Comparison of ENCODE assay signal across 10 cellular contexts in the genomic region with DNA sequence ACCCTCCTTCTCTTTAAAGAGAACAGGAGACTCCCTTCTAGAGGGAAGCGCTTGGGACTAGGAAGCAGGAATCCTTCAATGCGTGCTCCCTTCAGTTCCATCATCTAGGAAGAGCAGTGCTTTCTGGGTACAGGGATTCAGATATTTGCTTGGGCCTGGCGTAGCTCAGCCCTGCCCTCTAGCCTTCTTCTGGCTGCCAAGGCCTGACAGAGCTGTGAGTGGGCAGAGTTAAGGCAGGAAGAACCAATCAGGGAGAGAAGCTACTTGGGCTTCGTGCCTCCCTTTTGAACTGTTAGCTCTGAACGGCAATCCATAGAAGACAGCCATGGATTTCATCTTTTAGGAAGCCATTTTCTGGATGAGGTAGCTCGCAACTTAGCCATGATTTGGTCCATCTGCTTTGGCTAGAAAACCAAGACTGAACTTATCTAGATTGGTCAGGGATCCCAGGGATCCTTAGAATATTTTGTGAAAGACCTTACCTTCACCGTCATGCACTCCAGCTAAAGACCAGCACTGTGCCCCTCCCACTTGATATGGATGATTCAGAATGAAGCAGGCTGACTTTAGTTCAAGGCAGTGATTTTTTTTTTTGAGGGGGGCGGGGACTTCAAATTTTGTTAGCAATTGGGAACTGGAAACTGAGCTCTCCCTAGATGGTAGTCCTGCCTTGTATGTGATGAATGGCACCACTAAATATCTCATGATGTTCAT. TPM values are rescaled to one million over a fixed set of nuclear protein-coding genes. Genes with fewer than 3 reads are reported as not detected.
DNase-seq lines count a peak whose midpoint lies in the region; ATAC-seq, FAIRE-seq and TF ChIP-seq lines count a peak whose summit lies in the region.
"Had no signal": no experiment of that assay in that cellular context is flagged by ENCODE, and none has a peak within 500 bp of the region (broad histone marks: within the 10 kb centered on the region; RNA-seq: fewer than 3 reads in every experiment).

No MANE protein-coding gene starts in this region.

- TF ChIP-seq EP300 in HepG2 (IDR thresholded peaks at IDR 0.05; ENCODE audit: low read depth in 2 of 2, low read length in 2 of 2) (no peak), HepG2 (CRISPR knock-in tag; IDR thresholded peaks at IDR 0.05; ENCODE audit: borderline replicate concordance) (no peak)

- WGBS in HepG2 (ENCODE audit: low lambda C conversion rate) = 88% methylated on average over 8 of the region's 8 CpGs

- H3K4me3 Mint-ChIP-seq in activated CD4-positive, alpha-beta T cell treated with anti-CD3 and anti-CD28 coated beads for 36 hours = no peak overlapping the region
- H3K4me3 Mint-ChIP-seq in activated CD4-positive, alpha-beta T cell treated with anti-CD3 and anti-CD28 coated beads, Interleukin-2, amount 10 ng/mL, durations not matched to agents 7 days and 5 days = no peak overlapping the region

- H2AFZ ChIP-seq in HepG2 (ENCODE audit: low read length) = no peak overlapping the region

- H3K4me1 ChIP-seq in gastrocnemius medialis (peaks cover 61 to 64% of the 10 kb centered on the region in 2 donors), HepG2 (ENCODE audit: insufficient read depth, low read length) (peaks cover 32% of the 10 kb centered on the region)

- ATAC-seq in activated CD4-positive, alpha-beta T cell treated with anti-CD3 and anti-CD28 coated beads for 36 hours = no peak
- ATAC-seq in gastrocnemius medialis (peak; percentile 8 to 23), HepG2 (no peak), HG02973 (IDR thresholded peaks at IDR 0.05; ENCODE audit: unreplicated experiment) (no peak)
- ATAC-seq: K562 had no signal

- CTCF ChIA-PET in activated CD4-positive, alpha-beta T cell treated with anti-CD3 and anti-CD28 coated beads for 36 hours (lab: Charles Lee) = interaction anchor here (0.6 to 4.1 kb wide), 12 partner anchors 9 to 1043 kb away, joined by 3 to 31 read pairs (median 3); no protein-coding TSS in a partner anchor
- CTCF ChIA-PET in activated CD4-positive, alpha-beta T cell treated with anti-CD3 and anti-CD28 coated beads, Interleukin-2, amount 10 ng/mL, durations not matched to agents 7 days and 5 days (lab: Charles Lee) = interaction anchor here (0.9 to 2.7 kb wide), 4 partner anchors 8 to 154 kb away, joined by 3 to 13 read pairs (median 10); no protein-coding TSS in a partner anchor
- CTCF ChIA-PET in RWPE1 (lab: Yijun Ruan, JAX) = interaction anchor here (0.6 to 0.7 kb wide), 2 partner anchors 12 to 58 kb away, joined by 3 to 6 read pairs; no protein-coding TSS in a partner anchor
- CTCF ChIA-PET in HepG2 (lab: Yijun Ruan, JAX; ENCODE audit: low intra/inter-chr PET ratio, low total read pairs) = no interaction called here

- POLR2A ChIA-PET in activated CD4-positive, alpha-beta T cell treated with anti-CD3 and anti-CD28 coated beads for 36 hours (lab: Charles Lee) = interaction anchor here (1.4 kb wide), 1 partner anchor 9 kb away, joined by 5 read pairs; no protein-coding TSS in a partner anchor
- POLR2A ChIA-PET in activated CD4-positive, alpha-beta T cell treated with anti-CD3 and anti-CD28 coated beads, Interleukin-2, amount 10 ng/mL, durations not matched to agents 7 days and 5 days (lab: Charles Lee) = no interaction called here
- POLR2A ChIA-PET in RWPE1 (lab: Yijun Ruan, JAX; ENCODE audit: low non-redundant PET) (no interaction called here), HepG2 (lab: Yijun Ruan, JAX) (no interaction called here)

- no peaks in the 10 kb centered on the region for H4K20me1 ChIP-seq in HepG2 (ENCODE audit: insufficient read depth, low read length)

- H3K4me1 Mint-ChIP-seq in activated CD4-positive, alpha-beta T cell treated with anti-CD3 and anti-CD28 coated beads for 36 hours = peaks cover 71% of the 10 kb centered on the region
- peaks cover 58% of the 10 kb centered on the region for H3K4me1 Mint-ChIP-seq in activated CD4-positive, alpha-beta T cell treated with anti-CD3 and anti-CD28 coated beads, Interleukin-2, amount 10 ng/mL, durations not matched to agents 7 days and 5 days

- peak overlapping the region; percentile 91 for H3K27ac Mint-ChIP-seq in activated CD4-positive, alpha-beta T cell treated with anti-CD3 and anti-CD28 coated beads for 36 hours
- no peak overlapping the region for H3K27ac Mint-ChIP-seq in activated CD4-positive, alpha-beta T cell treated with anti-CD3 and anti-CD28 coated beads, Interleukin-2, amount 10 ng/mL, durations not matched to agents 7 days and 5 days

- H3K36me3 ChIP-seq in gastrocnemius medialis = peaks cover 0 to 10% of the 10 kb centered on the region in 2 donors
- H3K36me3 ChIP-seq in HepG2 (replicated peaks in 1 of 2; ENCODE audit: control insufficient read depth in 1 of 2, insufficient read depth in 2 of 2, low read length in 2 of 2) = no peaks in the 10 kb centered on the region; a peak in 1 of 5 replicates

- peak; percentile 24 for DNase-seq in activated CD4-positive, alpha-beta T cell treated with anti-CD3 and anti-CD28 coated beads for 36 hours
- DNase-seq in activated CD4-positive, alpha-beta T cell treated with anti-CD3 and anti-CD28 coated beads, Interleukin-2, amount 10 ng/mL, durations not matched to agents 7 days and 5 days = no peak
- peak; percentile 61 for DNase-seq in RWPE1 (ENCODE audit: low spot score)
- DNase-seq in fibroblast of the aortic adventitia (ENCODE audit: low read depth) = peak; percentile 79
- DNase-seq in gastrocnemius medialis = peak in 1 of 2 donors; percentile 80
- no peak for DNase-seq in HepG2 (ENCODE audit: low spot score)
- DNase-seq in GM19238 (ENCODE audit: insufficient read length, low spot score) = no peak
- DNase-seq: COR-L47 had no signal

- H3K9me3 Mint-ChIP-seq in activated CD4-positive, alpha-beta T cell treated with anti-CD3 and anti-CD28 coated beads for 36 hours (ENCODE audit: low read depth) = no peaks in the 10 kb centered on the region
- H3K9me3 Mint-ChIP-seq in activated CD4-positive, alpha-beta T cell treated with anti-CD3 and anti-CD28 coated beads, Interleukin-2, amount 10 ng/mL, durations not matched to agents 7 days and 5 days = no peaks in the 10 kb centered on the region

- H3K27ac ChIP-seq in RWPE1 (no peak overlapping the region), gastrocnemius medialis (peak overlapping the region; percentile 98 to 100 (median 99)), HepG2 (ENCODE audit: extremely low read length, insufficient read depth, low read length) (no peak overlapping the region)

- TF ChIP-seq CTCF in RWPE1 (conservative IDR thresholded peaks at IDR 0.05; ENCODE audit: low read depth) (no peak), fibroblast of the aortic adventitia (IDR thresholded peaks at IDR 0.05; ENCODE audit: insufficient read depth, low read length) (peak; percentile 12), gastrocnemius medialis (IDR thresholded peaks at IDR 0.05 in 4 of 5, conservative IDR thresholded peaks at IDR 0.05 in 1 of 5) (no peak), HepG2 (CRISPR knock-in tag; IDR thresholded peaks at IDR 0.05) (no peak)

- FAIRE-seq in HepG2 (lab: Jason Lieb, UNC) = no peak
- FAIRE-seq: K562 had no signal

- intact Hi-C loops in activated CD4-positive, alpha-beta T cell treated with anti-CD3 and anti-CD28 coated beads for 36 hours (cut with DNase I, micrococcal nuclease) = loop anchor here in 1 of 2 experiments (10.0 kb wide), 1 partner anchor 490 kb away; a partner anchor contains a TSS
- intact Hi-C loops in gastrocnemius medialis (cut with DNase I; ENCODE audit: low total_unique reads) (loop anchor here (10.0 kb wide), 1 partner anchor 490 kb away; no protein-coding TSS in a partner anchor), HepG2 (cut with micrococcal nuclease; ENCODE audit: unreplicated experiment) (no loop called here)

- H3K9ac ChIP-seq in HepG2 (ENCODE audit: insufficient read depth, low read depth, low read length) = no peak overlapping the region

- in situ Hi-C loops in gastrocnemius medialis (cut with MboI; ENCODE audit: low sequenced_read_pairs in 4 of 4) = loop anchor here in 1 of 4 donors (10.0 kb wide), 1 partner anchor 150 kb away; no protein-coding TSS in a partner anchor
- in situ Hi-C loops in HepG2 (cut with HindIII; ENCODE audit: extremely low pct_ligation_motif_present, low pct_unique_long_range_greater_than_20kb) = loop anchor here (10.0 kb wide), 1 partner anchor 150 kb away; no protein-coding TSS in a partner anchor

- H3K4me3 ChIP-seq in fibroblast of the aortic adventitia (ENCODE audit: low read depth, low read length) (no peak overlapping the region), gastrocnemius medialis (no peak overlapping the region), HepG2 (replicated peaks in 1 of 3; ENCODE audit: insufficient read depth in 1 of 3, low read depth in 2 of 3, low read length in 3 of 3) (no peak overlapping the region)
- H3K4me3 ChIP-seq: K562 had no signal

- TF ChIP-seq POLR2A in gastrocnemius medialis (IDR thresholded peaks at IDR 0.05) (peak in 1 of 2 donors; percentile 17), HepG2 (IDR thresholded peaks at IDR 0.05; ENCODE audit: insufficient read depth in 1 of 2, low read depth in 2 of 2, low read length in 2 of 2) (no peak)

- no peak for TF ChIP-seq RAD21 in HepG2 (CRISPR knock-in tag; IDR thresholded peaks at IDR 0.05)

- no peaks in the 10 kb centered on the region for H3K27me3 Mint-ChIP-seq in activated CD4-positive, alpha-beta T cell treated with anti-CD3 and anti-CD28 coated beads for 36 hours
- H3K27me3 Mint-ChIP-seq in activated CD4-positive, alpha-beta T cell treated with anti-CD3 and anti-CD28 coated beads, Interleukin-2, amount 10 ng/mL, durations not matched to agents 7 days and 5 days = no peaks in the 10 kb centered on the region

- no peaks in the 10 kb centered on the region for H3K79me2 ChIP-seq in HepG2 (ENCODE audit: insufficient read depth, low read length)

- no peak overlapping the region for H3K4me2 ChIP-seq in HepG2 (ENCODE audit: low read depth, low read length)

- H3K27me3 ChIP-seq in gastrocnemius medialis = no peaks in the 10 kb centered on the region
- peaks cover 4 to 19% of the 10 kb centered on the region in 2 experiments; a peak in 3 of 5 replicates for H3K27me3 ChIP-seq in HepG2 (ENCODE audit: control insufficient read depth in 1 of 2, insufficient read depth in 2 of 2, low read length in 2 of 2)

- no TSS peak for BruUV-seq in HepG2 (replicated peaks; lab: Mats Ljungman, UMichigan)

- H3K36me3 Mint-ChIP-seq in activated CD4-positive, alpha-beta T cell treated with anti-CD3 and anti-CD28 coated beads for 36 hours (ENCODE audit: low read depth) = peaks cover 7% of the 10 kb centered on the region
- H3K36me3 Mint-ChIP-seq in activated CD4-positive, alpha-beta T cell treated with anti-CD3 and anti-CD28 coated beads, Interleukin-2, amount 10 ng/mL, durations not matched to agents 7 days and 5 days (ENCODE audit: low read depth) = peaks cover 22% of the 10 kb centered on the region

- H3K9me3 ChIP-seq in gastrocnemius medialis = no peaks in the 10 kb centered on the region
- no peaks in the 10 kb centered on the region for H3K9me3 ChIP-seq in HepG2 (ENCODE audit: low read length)

RNA-seq across cellular contexts. Expression of a gene that starts 2.5 kb away (rescaled TPM):
- 10 to 100 TPM; 13.9 to 14.2 TPM for total RNA-seq in activated CD4-positive, alpha-beta T cell treated with anti-CD3 and anti-CD28 coated beads for 36 hours
- total RNA-seq in activated CD4-positive, alpha-beta T cell treated with anti-CD3 and anti-CD28 coated beads, Interleukin-2, amount 10 ng/mL, durations not matched to agents 7 days and 5 days = 1 to 10 TPM; 2.4 to 3.1 TPM
- 5.5 and 8.3 TPM in 2 replicates for total RNA-seq in fibroblast of the aortic adventitia (ENCODE audit: low replicate concordance)
- 100 to 1,000 TPM; 409 to 694 (median 563) TPM for total RNA-seq in gastrocnemius medialis
- total RNA-seq in HepG2 (2016; rRNA removed; fragmentation: Illumina TruSeq; extraction: Trizol) = 0.42 TPM in 1 of 2 replicates, not detected in the other
- total RNA-seq in HepG2 (2016; cell fraction: cytosol; rRNA removed; fragmentation: Illumina TruSeq; extraction: Trizol; ENCODE audit: low read depth) = 0.10 TPM in 1 of 2 replicates, not detected in the other
- total RNA-seq in HepG2 (2016; cell fraction: insoluble cytoplasmic fraction; rRNA removed; fragmentation: Illumina TruSeq; extraction: Trizol) = 0.15 and 0.39 TPM in 2 replicates
- 0.14 TPM in 1 of 2 replicates, not detected in the other for total RNA-seq in HepG2 (2016; cell fraction: membrane; rRNA removed; fragmentation: Illumina TruSeq; extraction: Trizol)
- total RNA-seq in HepG2 (2016; cell fraction: nucleus; rRNA removed; fragmentation: Illumina TruSeq; extraction: Trizol) = 0.38 and 0.71 TPM in 2 replicates
- polyA plus RNA-seq in HepG2 (2011; rRNA removed) = 0.82 and 1.2 TPM in 2 replicates
- polyA plus RNA-seq in HepG2 (2011; cell fraction: cytosol; rRNA removed) = 0.20 and 0.22 TPM in 2 replicates
- polyA plus RNA-seq in HepG2 (2011; cell fraction: nucleus; rRNA removed) = 10.2 and 12.8 TPM in 2 replicates
- 0.16 and 0.25 TPM in 2 replicates for polyA plus RNA-seq in HepG2 (2012)
- 0.12 TPM in 1 of 2 replicates, not detected in the other for polyA plus RNA-seq in HepG2 (2016; cell fraction: cytosol; fragmentation: Illumina TruSeq; extraction: Trizol; ENCODE audit: low read depth)
- polyA plus RNA-seq in HepG2 (2016; cell fraction: insoluble cytoplasmic fraction; fragmentation: Illumina TruSeq; extraction: Trizol; ENCODE audit: low read depth) = 0.20 TPM in 1 of 2 replicates, not detected in the other
- polyA plus RNA-seq in HepG2 (2016; cell fraction: membrane; fragmentation: Illumina TruSeq; extraction: Trizol; ENCODE audit: low read depth) = not detected in 2 replicates
- 0.96 and 2.4 TPM in 2 replicates for polyA plus RNA-seq in HepG2 (2016; cell fraction: nucleus; fragmentation: Illumina TruSeq; extraction: Trizol; ENCODE audit: insufficient read depth, low read depth)
- polyA minus RNA-seq in HepG2 (2011; rRNA and poly(A)+ RNA removed; ENCODE audit: low replicate concordance) = 4.6 TPM in 1 of 2 replicates, not detected in the other
- polyA minus RNA-seq in HepG2 (2011; cell fraction: cytosol; rRNA and poly(A)+ RNA removed) = not detected in 2 replicates
- polyA minus RNA-seq in HepG2 (2011; cell fraction: nucleus; rRNA and poly(A)+ RNA removed) = 0.50 and 0.52 TPM in 2 replicates

RNA-seq across cellular contexts. Expression of a gene that starts 32.3 kb away (rescaled TPM):
- total RNA-seq in activated CD4-positive, alpha-beta T cell treated with anti-CD3 and anti-CD28 coated beads for 36 hours = 10 to 100 TPM; 17.3 to 20.2 TPM
- 10 to 100 TPM; 12.3 to 12.8 TPM for total RNA-seq in activated CD4-positive, alpha-beta T cell treated with anti-CD3 and anti-CD28 coated beads, Interleukin-2, amount 10 ng/mL, durations not matched to agents 7 days and 5 days
- total RNA-seq in fibroblast of the aortic adventitia (ENCODE audit: low replicate concordance) = 7.4 and 14.0 TPM in 2 replicates
- 10 to 100 TPM in 1 of 4 donors, 1 to 10 TPM in 3; 8.2 to 11.5 (median 9.2) TPM for total RNA-seq in gastrocnemius medialis
- total RNA-seq in HepG2 (2016; rRNA removed; fragmentation: Illumina TruSeq; extraction: Trizol) = 1.6 and 1.7 TPM in 2 replicates
- total RNA-seq in HepG2 (2016; cell fraction: cytosol; rRNA removed; fragmentation: Illumina TruSeq; extraction: Trizol; ENCODE audit: low read depth) = 0.71 and 0.79 TPM in 2 replicates
- total RNA-seq in HepG2 (2016; cell fraction: insoluble cytoplasmic fraction; rRNA removed; fragmentation: Illumina TruSeq; extraction: Trizol) = 0.76 and 1.6 TPM in 2 replicates
- total RNA-seq in HepG2 (2016; cell fraction: membrane; rRNA removed; fragmentation: Illumina TruSeq; extraction: Trizol) = 1.5 and 1.9 TPM in 2 replicates
- total RNA-seq in HepG2 (2016; cell fraction: nucleus; rRNA removed; fragmentation: Illumina TruSeq; extraction: Trizol) = 2.0 and 2.4 TPM in 2 replicates
- polyA plus RNA-seq in HepG2 (2011; rRNA removed) = 1.8 and 2.2 TPM in 2 replicates
- 0.83 and 1.4 TPM in 2 replicates for polyA plus RNA-seq in HepG2 (2011; cell fraction: cytosol; rRNA removed)
- 9.9 and 14.7 TPM in 2 replicates for polyA plus RNA-seq in HepG2 (2011; cell fraction: nucleus; rRNA removed)
- 1.2 and 2.1 TPM in 2 replicates for polyA plus RNA-seq in HepG2 (2012)
- polyA plus RNA-seq in HepG2 (2016; cell fraction: cytosol; fragmentation: Illumina TruSeq; extraction: Trizol; ENCODE audit: low read depth) = 0.67 and 0.84 TPM in 2 replicates
- 1.7 and 2.2 TPM in 2 replicates for polyA plus RNA-seq in HepG2 (2016; cell fraction: insoluble cytoplasmic fraction; fragmentation: Illumina TruSeq; extraction: Trizol; ENCODE audit: low read depth)
- polyA plus RNA-seq in HepG2 (2016; cell fraction: membrane; fragmentation: Illumina TruSeq; extraction: Trizol; ENCODE audit: low read depth) = 1.7 and 1.9 TPM in 2 replicates
- polyA plus RNA-seq in HepG2 (2016; cell fraction: nucleus; fragmentation: Illumina TruSeq; extraction: Trizol; ENCODE audit: insufficient read depth, low read depth) = 6.1 and 8.4 TPM in 2 replicates
- 3.0 and 21.2 TPM in 2 replicates for polyA minus RNA-seq in HepG2 (2011; rRNA and poly(A)+ RNA removed; ENCODE audit: low replicate concordance)
- polyA minus RNA-seq in HepG2 (2011; cell fraction: cytosol; rRNA and poly(A)+ RNA removed) = 1.5 and 1.8 TPM in 2 replicates
- polyA minus RNA-seq in HepG2 (2011; cell fraction: nucleus; rRNA and poly(A)+ RNA removed) = 0.75 and 1.8 TPM in 2 replicates

RNA-seq across cellular contexts. Expression of a gene that starts 35.7 kb away (rescaled TPM):
- total RNA-seq in activated CD4-positive, alpha-beta T cell treated with anti-CD3 and anti-CD28 coated beads for 36 hours = 10 to 100 TPM; 60.5 to 74.1 TPM
- 100 to 1,000 TPM; 107 TPM for total RNA-seq in activated CD4-positive, alpha-beta T cell treated with anti-CD3 and anti-CD28 coated beads, Interleukin-2, amount 10 ng/mL, durations not matched to agents 7 days and 5 days
- total RNA-seq in fibroblast of the aortic adventitia (ENCODE audit: low replicate concordance) (22.0 and 38.6 TPM in 2 replicates), gastrocnemius medialis (10 to 100 TPM; 30.2 to 62.2 (median 41.1) TPM), HepG2 (2016; rRNA removed; fragmentation: Illumina TruSeq; extraction: Trizol) (12.9 and 14.2 TPM in 2 replicates)
- total RNA-seq in HepG2 (2016; cell fraction: cytosol; rRNA removed; fragmentation: Illumina TruSeq; extraction: Trizol; ENCODE audit: low read depth) = 6.7 and 9.1 TPM in 2 replicates
- total RNA-seq in HepG2 (2016; cell fraction: insoluble cytoplasmic fraction; rRNA removed; fragmentation: Illumina TruSeq; extraction: Trizol) = 11.3 and 13.5 TPM in 2 replicates
- total RNA-seq in HepG2 (2016; cell fraction: membrane; rRNA removed; fragmentation: Illumina TruSeq; extraction: Trizol) = 23.5 and 27.1 TPM in 2 replicates
- total RNA-seq in HepG2 (2016; cell fraction: nucleus; rRNA removed; fragmentation: Illumina TruSeq; extraction: Trizol) = 11.7 and 17.3 TPM in 2 replicates
- 30.8 and 31.5 TPM in 2 replicates for polyA plus RNA-seq in HepG2 (2011; rRNA removed)
- 17.1 and 24.2 TPM in 2 replicates for polyA plus RNA-seq in HepG2 (2011; cell fraction: cytosol; rRNA removed)
- 56.8 and 69.2 TPM in 2 replicates for polyA plus RNA-seq in HepG2 (2011; cell fraction: nucleus; rRNA removed)
- 15.9 and 22.4 TPM in 2 replicates for polyA plus RNA-seq in HepG2 (2012)
- 12.0 and 13.0 TPM in 2 replicates for polyA plus RNA-seq in HepG2 (2016; cell fraction: cytosol; fragmentation: Illumina TruSeq; extraction: Trizol; ENCODE audit: low read depth)
- 17.0 and 22.9 TPM in 2 replicates for polyA plus RNA-seq in HepG2 (2016; cell fraction: insoluble cytoplasmic fraction; fragmentation: Illumina TruSeq; extraction: Trizol; ENCODE audit: low read depth)
- 26.3 and 34.9 TPM in 2 replicates for polyA plus RNA-seq in HepG2 (2016; cell fraction: membrane; fragmentation: Illumina TruSeq; extraction: Trizol; ENCODE audit: low read depth)
- polyA plus RNA-seq in HepG2 (2016; cell fraction: nucleus; fragmentation: Illumina TruSeq; extraction: Trizol; ENCODE audit: insufficient read depth, low read depth) = 31.9 and 33.9 TPM in 2 replicates
- polyA minus RNA-seq in HepG2 (2011; rRNA and poly(A)+ RNA removed; ENCODE audit: low replicate concordance) = 51.4 and 110 TPM in 2 replicates
- polyA minus RNA-seq in HepG2 (2011; cell fraction: cytosol; rRNA and poly(A)+ RNA removed) = 17.5 and 20.2 TPM in 2 replicates
- polyA minus RNA-seq in HepG2 (2011; cell fraction: nucleus; rRNA and poly(A)+ RNA removed) = 22.8 and 25.5 TPM in 2 replicates

RNA-seq across cellular contexts. Expression of a gene that starts 56.7 kb away (rescaled TPM):
- total RNA-seq in activated CD4-positive, alpha-beta T cell treated with anti-CD3 and anti-CD28 coated beads for 36 hours = 10 to 100 TPM; 37.7 to 41.5 TPM
- total RNA-seq in activated CD4-positive, alpha-beta T cell treated with anti-CD3 and anti-CD28 coated beads, Interleukin-2, amount 10 ng/mL, durations not matched to agents 7 days and 5 days = 10 to 100 TPM; 71.4 to 75.0 TPM
- total RNA-seq in fibroblast of the aortic adventitia (ENCODE audit: low replicate concordance) = 24.9 and 41.8 TPM in 2 replicates
- 10 to 100 TPM; 31.0 to 50.2 (median 32.1) TPM for total RNA-seq in gastrocnemius medialis
- 9.9 and 25.7 TPM in 2 replicates for total RNA-seq in HepG2 (2016; rRNA removed; fragmentation: Illumina TruSeq; extraction: Trizol)
- total RNA-seq in HepG2 (2016; cell fraction: cytosol; rRNA removed; fragmentation: Illumina TruSeq; extraction: Trizol; ENCODE audit: low read depth) = 17.6 and 23.7 TPM in 2 replicates
- 9.5 and 27.0 TPM in 2 replicates for total RNA-seq in HepG2 (2016; cell fraction: insoluble cytoplasmic fraction; rRNA removed; fragmentation: Illumina TruSeq; extraction: Trizol)
- 15.6 and 16.0 TPM in 2 replicates for total RNA-seq in HepG2 (2016; cell fraction: membrane; rRNA removed; fragmentation: Illumina TruSeq; extraction: Trizol)
- 23.1 and 26.1 TPM in 2 replicates for total RNA-seq in HepG2 (2016; cell fraction: nucleus; rRNA removed; fragmentation: Illumina TruSeq; extraction: Trizol)
- 16.9 and 29.2 TPM in 2 replicates for polyA plus RNA-seq in HepG2 (2011; rRNA removed)
- 15.5 and 31.8 TPM in 2 replicates for polyA plus RNA-seq in HepG2 (2011; cell fraction: cytosol; rRNA removed)
- polyA plus RNA-seq in HepG2 (2011; cell fraction: nucleus; rRNA removed) = 136 and 174 TPM in 2 replicates
- polyA plus RNA-seq in HepG2 (2012) = 12.7 and 18.1 TPM in 2 replicates
- 9.2 and 10.2 TPM in 2 replicates for polyA plus RNA-seq in HepG2 (2016; cell fraction: cytosol; fragmentation: Illumina TruSeq; extraction: Trizol; ENCODE audit: low read depth)
- polyA plus RNA-seq in HepG2 (2016; cell fraction: insoluble cytoplasmic fraction; fragmentation: Illumina TruSeq; extraction: Trizol; ENCODE audit: low read depth) = 8.5 and 9.5 TPM in 2 replicates
- 10.4 and 10.9 TPM in 2 replicates for polyA plus RNA-seq in HepG2 (2016; cell fraction: membrane; fragmentation: Illumina TruSeq; extraction: Trizol; ENCODE audit: low read depth)
- 51.8 and 59.8 TPM in 2 replicates for polyA plus RNA-seq in HepG2 (2016; cell fraction: nucleus; fragmentation: Illumina TruSeq; extraction: Trizol; ENCODE audit: insufficient read depth, low read depth)
- polyA minus RNA-seq in HepG2 (2011; rRNA and poly(A)+ RNA removed; ENCODE audit: low replicate concordance) = 25.1 and 43.5 TPM in 2 replicates
- 18.8 and 20.0 TPM in 2 replicates for polyA minus RNA-seq in HepG2 (2011; cell fraction: cytosol; rRNA and poly(A)+ RNA removed)
- polyA minus RNA-seq in HepG2 (2011; cell fraction: nucleus; rRNA and poly(A)+ RNA removed) = 16.1 and 22.5 TPM in 2 replicates

RNA-seq across cellular contexts. Expression of a gene that starts 58.4 kb away (rescaled TPM):
- 1 to 10 TPM; 7.2 to 8.6 TPM for total RNA-seq in activated CD4-positive, alpha-beta T cell treated with anti-CD3 and anti-CD28 coated beads for 36 hours
- total RNA-seq in activated CD4-positive, alpha-beta T cell treated with anti-CD3 and anti-CD28 coated beads, Interleukin-2, amount 10 ng/mL, durations not matched to agents 7 days and 5 days = 10 to 100 TPM; 16.9 to 18.0 TPM
- 5.5 and 15.3 TPM in 2 replicates for total RNA-seq in fibroblast of the aortic adventitia (ENCODE audit: low replicate concordance)
- total RNA-seq in gastrocnemius medialis = 1 to 10 TPM; 2.6 to 5.7 (median 5.0) TPM
- 4.8 and 7.7 TPM in 2 replicates for total RNA-seq in HepG2 (2016; rRNA removed; fragmentation: Illumina TruSeq; extraction: Trizol)
- 0.44 and 0.91 TPM in 2 replicates for total RNA-seq in HepG2 (2016; cell fraction: cytosol; rRNA removed; fragmentation: Illumina TruSeq; extraction: Trizol; ENCODE audit: low read depth)
- 5.0 and 7.3 TPM in 2 replicates for total RNA-seq in HepG2 (2016; cell fraction: insoluble cytoplasmic fraction; rRNA removed; fragmentation: Illumina TruSeq; extraction: Trizol)
- 3.2 and 3.6 TPM in 2 replicates for total RNA-seq in HepG2 (2016; cell fraction: membrane; rRNA removed; fragmentation: Illumina TruSeq; extraction: Trizol)
- 6.6 and 6.7 TPM in 2 replicates for total RNA-seq in HepG2 (2016; cell fraction: nucleus; rRNA removed; fragmentation: Illumina TruSeq; extraction: Trizol)
- 2.4 and 2.9 TPM in 2 replicates for polyA plus RNA-seq in HepG2 (2011; rRNA removed)
- 2.6 and 2.7 TPM in 2 replicates for polyA plus RNA-seq in HepG2 (2011; cell fraction: cytosol; rRNA removed)
- polyA plus RNA-seq in HepG2 (2011; cell fraction: nucleus; rRNA removed) = 2.3 and 2.7 TPM in 2 replicates
- polyA plus RNA-seq in HepG2 (2012) = 2.3 and 2.8 TPM in 2 replicates
- 0.60 and 0.61 TPM in 2 replicates for polyA plus RNA-seq in HepG2 (2016; cell fraction: cytosol; fragmentation: Illumina TruSeq; extraction: Trizol; ENCODE audit: low read depth)
- polyA plus RNA-seq in HepG2 (2016; cell fraction: insoluble cytoplasmic fraction; fragmentation: Illumina TruSeq; extraction: Trizol; ENCODE audit: low read depth) = 4.7 and 5.2 TPM in 2 replicates
- polyA plus RNA-seq in HepG2 (2016; cell fraction: membrane; fragmentation: Illumina TruSeq; extraction: Trizol; ENCODE audit: low read depth) = 1.9 and 2.1 TPM in 2 replicates
- 8.6 and 9.0 TPM in 2 replicates for polyA plus RNA-seq in HepG2 (2016; cell fraction: nucleus; fragmentation: Illumina TruSeq; extraction: Trizol; ENCODE audit: insufficient read depth, low read depth)
- 9.2 and 15.6 TPM in 2 replicates for polyA minus RNA-seq in HepG2 (2011; rRNA and poly(A)+ RNA removed; ENCODE audit: low replicate concordance)
- 2.6 and 3.4 TPM in 2 replicates for polyA minus RNA-seq in HepG2 (2011; cell fraction: cytosol; rRNA and poly(A)+ RNA removed)
- 3.6 and 5.5 TPM in 2 replicates for polyA minus RNA-seq in HepG2 (2011; cell fraction: nucleus; rRNA and poly(A)+ RNA removed)

Comparison
In these comparisons a context has a peak if more than half of its experiments do, and no peak if none do; other contexts are left out.
1. DNase-seq: peak in activated CD4-positive, alpha-beta T cell treated with anti-CD3 and anti-CD28 coated beads for 36 hours (single experiment), RWPE1 (single experiment) and fibroblast of the aortic adventitia (single experiment); none in activated CD4-positive, alpha-beta T cell treated with anti-CD3 and anti-CD28 coated beads, Interleukin-2, amount 10 ng/mL, durations not matched to agents 7 days and 5 days (single experiment), HepG2 (single experiment) and GM19238 (single experiment).
2. ATAC-seq: peak in gastrocnemius medialis (2 of 2); none in activated CD4-positive, alpha-beta T cell treated with anti-CD3 and anti-CD28 coated beads for 36 hours (single experiment), HepG2 (single experiment) and HG02973 (single experiment).
3. H3K27ac ChIP-seq: peak in gastrocnemius medialis (4 of 4); none in RWPE1 (single experiment) and HepG2 (single experiment).
4. RNA of a gene that starts 2.5 kb away (total RNA-seq): 409 to 694 TPM in gastrocnemius medialis; 13.9 to 14.2 TPM in activated CD4-positive, alpha-beta T cell treated with anti-CD3 and anti-CD28 coated beads for 36 hours, 5.5 to 8.3 TPM in fibroblast of the aortic adventitia, 2.4 to 3.1 TPM in activated CD4-positive, alpha-beta T cell treated with anti-CD3 and anti-CD28 coated beads, Interleukin-2, amount 10 ng/mL, durations not matched to agents 7 days and 5 days and 0.10 to 0.71 TPM in HepG2; every median in the first group is over 10 times any median in the second.